Comparison of ENCODE assay signal across 8 cellular contexts in genomic region chr22:46661221-46661851, GRCh38. TPM values are rescaled to one million over a fixed set of nuclear protein-coding genes. Genes with fewer than 3 reads are reported as not detected.
DNase-seq lines count a peak whose midpoint lies in the region; ATAC-seq and TF ChIP-seq lines count a peak whose summit lies in the region.

No MANE protein-coding gene starts in this region.

- no peak overlapping the region for H3K4me3 ChIP-seq in fibroblast of villous mesenchyme (ENCODE audit: low read depth, low read length)

- in situ Hi-C loops in GM13976 (cut with MboI; ENCODE audit: low sequenced_read_pairs, unreplicated experiment): no loop called here

- ATAC-seq in HG02642 (IDR thresholded peaks at IDR 0.05; ENCODE audit: poor library complexity, unreplicated experiment): no peak

- no peak for TF ChIP-seq CTCF in fibroblast of villous mesenchyme (IDR thresholded peaks at IDR 0.05; ENCODE audit: insufficient read depth, low read depth, low read length)
- no peak for TF ChIP-seq CTCF in GM13976 (IDR thresholded peaks at IDR 0.05; ENCODE audit: borderline replicate concordance, control extremely low read depth, extremely low read depth, insufficient read depth, missing control alignments)

- DNase-seq in 8988T (peak; percentile 38), NCI-H1105 treated with DMSO at 0.1 percent for 48 hours (lab: John Stamatoyannopoulos, UW) (peak; percentile 82), fibroblast of villous mesenchyme (ENCODE audit: low read depth) (peak; percentile 45), AG20443 (ENCODE audit: low spot score) (no peak), GM13976 (ENCODE audit: low spot score) (no peak)
- peak; percentile 66 to 74 for DNase-seq in activated CD4-positive, alpha-beta T cell treated with anti-CD3 and anti-CD28 coated beads, Interleukin-2, amount 50 U/mL, for 4 hours
- DNase-seq in stimulated activated CD8-positive, alpha-beta memory T cell treated with anti-CD3 and anti-CD28 coated beads, Interleukin-12 subunit alpha, Interleukin-12 subunit beta, amount 100 ng/mL, for 4 hours (ENCODE audit: low read depth): peak; percentile 15

RNA-seq across cellular contexts. Expression of gene GRAMD4, which starts 41.1 kb away (rescaled TPM):
- 8.7 and 18.1 TPM in 2 replicates for total RNA-seq in fibroblast of villous mesenchyme

Comparison
In these comparisons a context has a peak if more than half of its experiments do, and no peak if none do; other contexts are left out.
1. DNase-seq: peak in 8988T (single experiment), NCI-H1105 treated with DMSO at 0.1 percent for 48 hours (single experiment), activated CD4-positive, alpha-beta T cell treated with anti-CD3 and anti-CD28 coated beads, Interleukin-2, amount 50 U/mL, for 4 hours (2 of 2), fibroblast of villous mesenchyme (single experiment) and stimulated activated CD8-positive, alpha-beta memory T cell treated with anti-CD3 and anti-CD28 coated beads, Interleukin-12 subunit alpha, Interleukin-12 subunit beta, amount 100 ng/mL, for 4 hours (single experiment); none in AG20443 (single experiment) and GM13976 (single experiment).